ENCODE assay signal across 21 cellular contexts in genomic region chr18:67568166-67568565, GRCh38.
"Had no signal": no experiment of that assay in that cellular context is flagged by ENCODE, and none has a peak within 500 bp of the region (broad histone marks: within the 10 kb centered on the region; RNA-seq: fewer than 3 reads in every experiment).

No MANE protein-coding gene starts in this region.

- H3K27ac Mint-ChIP-seq: activated CD4-positive, alpha-beta T cell treated with anti-CD3 and anti-CD28 coated beads for 36 hours; activated naive CD8-positive, alpha-beta T cell treated with anti-CD3 and anti-CD28 coated beads, Interleukin-2, amount 10 ng/mL, durations not matched to agents 7 days and 5 days; activated T-helper 17 cell treated with anti-CD3 and anti-CD28 coated beads, Interleukin-2, amount 50 U/mL, for 72 hours; naive thymus-derived CD8-positive, alpha-beta T cell; stimulated activated effector memory CD8-positive, alpha-beta T cell treated with anti-CD3 and anti-CD28 coated beads, Interleukin-12 subunit alpha, Interleukin-12 subunit beta, amount 100 ng/mL, for 72 hours; type B pancreatic cell had no signal

- H3K4me1 ChIP-seq: body of pancreas, gastrocnemius medialis, heart right ventricle, parathyroid adenoma, right lobe of liver, testis had no signal

- H3K9ac ChIP-seq: parathyroid adenoma had no signal

- DNase-seq: activated CD4-positive, alpha-beta T cell treated with anti-CD3 and anti-CD28 coated beads for 36 hours; activated CD4-positive, alpha-beta T cell treated with anti-CD3 and anti-CD28 coated beads, Interleukin-2, amount 50 U/mL, for 48 hours; activated naive CD4-positive, alpha-beta T cell treated with Interleukin-2 at 50 U/mL for 16 hours; activated naive CD8-positive, alpha-beta T cell treated with anti-CD3 and anti-CD28 coated beads, Interleukin-2, amount 10 ng/mL, durations not matched to agents 7 days and 5 days; activated T-cell treated with anti-CD3 and anti-CD28 coated beads for 4 hours; body of pancreas; caudate nucleus; dorsolateral prefrontal cortex; gastrocnemius medialis; heart right ventricle; naive thymus-derived CD8-positive, alpha-beta T cell; right lobe of liver; stimulated activated CD4-positive, alpha-beta T cell treated with anti-CD3 and anti-CD28 coated beads, Interleukin-4, amount 100 ng/mL, for 24 hours; testis; WERI-Rb-1 had no signal

- H3K27me3 ChIP-seq: body of pancreas, dorsolateral prefrontal cortex, gastrocnemius medialis, heart right ventricle, neutrophil, right lobe of liver, testis had no signal

- ATAC-seq: activated CD4-positive, alpha-beta T cell treated with anti-CD3 and anti-CD28 coated beads for 36 hours; activated T-helper 17 cell treated with anti-CD3 and anti-CD28 coated beads, Interleukin-2, amount 50 U/mL, for 72 hours; body of pancreas; gastrocnemius medialis; heart right ventricle; naive thymus-derived CD8-positive, alpha-beta T cell; right lobe of liver; stimulated activated effector memory CD8-positive, alpha-beta T cell treated with anti-CD3 and anti-CD28 coated beads, Interleukin-12 subunit alpha, Interleukin-12 subunit beta, amount 100 ng/mL, for 72 hours had no signal

- H3K79me2 ChIP-seq: parathyroid adenoma had no signal

- H3K9me3 Mint-ChIP-seq: activated naive CD8-positive, alpha-beta T cell treated with anti-CD3 and anti-CD28 coated beads, Interleukin-2, amount 10 ng/mL, durations not matched to agents 7 days and 5 days; activated T-helper 17 cell treated with anti-CD3 and anti-CD28 coated beads, Interleukin-2, amount 50 U/mL, for 72 hours; stimulated activated effector memory CD8-positive, alpha-beta T cell treated with anti-CD3 and anti-CD28 coated beads, Interleukin-12 subunit alpha, Interleukin-12 subunit beta, amount 100 ng/mL, for 72 hours; type B pancreatic cell had no signal

- H3K4me1 Mint-ChIP-seq: activated CD4-positive, alpha-beta T cell treated with anti-CD3 and anti-CD28 coated beads for 36 hours; activated naive CD8-positive, alpha-beta T cell treated with anti-CD3 and anti-CD28 coated beads, Interleukin-2, amount 10 ng/mL, durations not matched to agents 7 days and 5 days; activated T-helper 17 cell treated with anti-CD3 and anti-CD28 coated beads, Interleukin-2, amount 50 U/mL, for 72 hours; stimulated activated effector memory CD8-positive, alpha-beta T cell treated with anti-CD3 and anti-CD28 coated beads, Interleukin-12 subunit alpha, Interleukin-12 subunit beta, amount 100 ng/mL, for 72 hours had no signal

- H2AFZ ChIP-seq: parathyroid adenoma had no signal

- H3K36me3 ChIP-seq: gastrocnemius medialis, heart right ventricle, neutrophil, right lobe of liver, WERI-Rb-1 had no signal

- H3K36me3 Mint-ChIP-seq: activated naive CD8-positive, alpha-beta T cell treated with anti-CD3 and anti-CD28 coated beads, Interleukin-2, amount 10 ng/mL, durations not matched to agents 7 days and 5 days; stimulated activated effector memory CD8-positive, alpha-beta T cell treated with anti-CD3 and anti-CD28 coated beads, Interleukin-12 subunit alpha, Interleukin-12 subunit beta, amount 100 ng/mL, for 72 hours; type B pancreatic cell had no signal

- H3K27me3 Mint-ChIP-seq: activated naive CD8-positive, alpha-beta T cell treated with anti-CD3 and anti-CD28 coated beads, Interleukin-2, amount 10 ng/mL, durations not matched to agents 7 days and 5 days; type B pancreatic cell had no signal

- H3K9me3 ChIP-seq: body of pancreas, gastrocnemius medialis, heart right ventricle, neutrophil, right lobe of liver, testis had no signal

- H3K4me2 ChIP-seq: smooth muscle cell had no signal

- H3K4me3 ChIP-seq: body of pancreas, dorsolateral prefrontal cortex, gastrocnemius medialis, heart right ventricle, right lobe of liver, smooth muscle cell, testis had no signal

- H3K27ac ChIP-seq: body of pancreas, dorsolateral prefrontal cortex, gastrocnemius medialis, heart right ventricle, neutrophil, parathyroid adenoma, right lobe of liver, testis, WERI-Rb-1 had no signal

- H3K4me3 Mint-ChIP-seq: activated CD4-positive, alpha-beta T cell treated with anti-CD3 and anti-CD28 coated beads for 36 hours; activated naive CD8-positive, alpha-beta T cell treated with anti-CD3 and anti-CD28 coated beads, Interleukin-2, amount 10 ng/mL, durations not matched to agents 7 days and 5 days; activated T-helper 17 cell treated with anti-CD3 and anti-CD28 coated beads, Interleukin-2, amount 50 U/mL, for 72 hours; naive thymus-derived CD8-positive, alpha-beta T cell; stimulated activated effector memory CD8-positive, alpha-beta T cell treated with anti-CD3 and anti-CD28 coated beads, Interleukin-12 subunit alpha, Interleukin-12 subunit beta, amount 100 ng/mL, for 72 hours; type B pancreatic cell had no signal
